In genomic region chr18:36051760-36052159, GRCh38 we compare ENCODE assay signal across 24 cellular contexts.
"Had no signal": no experiment of that assay in that cellular context is flagged by ENCODE, and none has a peak within 500 bp of the region (broad histone marks: within the 10 kb centered on the region; RNA-seq: fewer than 3 reads in every experiment).

No MANE protein-coding gene starts in this region.

- H3K36me3 ChIP-seq: ovary, right atrium auricular region, right lobe of liver, thyroid gland, transverse colon, upper lobe of left lung, vagina had no signal

- H3K4me1 ChIP-seq: stomach, testis, thyroid gland, transverse colon, upper lobe of left lung, vagina had no signal

- H3K27ac ChIP-seq: left ventricle myocardium inferior, ovary, right atrium auricular region, right lobe of liver, stomach, testis, thyroid gland, transverse colon, upper lobe of left lung, vagina had no signal

- H3K4me1 Mint-ChIP-seq: mesothelial cell of epicardium had no signal

- H3K4me2 ChIP-seq: smooth muscle cell had no signal

- H3K36me3 Mint-ChIP-seq: natural killer cell treated with Interleukin-12 subunit alpha and Interleukin-12 subunit beta and Interleukin-15 and Interleukin-18, amount 100 ng/mL, for 72 hours had no signal

- H3K27me3 Mint-ChIP-seq: naive B cell; natural killer cell treated with Interleukin-12 subunit alpha and Interleukin-12 subunit beta and Interleukin-15 and Interleukin-18, amount 100 ng/mL, for 72 hours; progenitor cell of endocrine pancreas; stimulated activated memory B cell treated with anti-CD40 and anti-IgM and Interleukin-4, amounts not matched to agents 10 μg/mL and 1 μg/mL and 100 μg/mL, for 72 hours had no signal

- H3K27me3 ChIP-seq: ovary, right atrium auricular region, right lobe of liver, stomach, testis, thyroid gland, transverse colon, upper lobe of left lung, vagina had no signal

- H3K4me3 ChIP-seq: left ventricle myocardium inferior, lung, ovary, right atrium auricular region, right lobe of liver, smooth muscle cell, stomach, testis, thyroid gland, transverse colon, upper lobe of left lung, vagina had no signal

- H3K27ac Mint-ChIP-seq: mesothelial cell of epicardium; progenitor cell of endocrine pancreas; stimulated activated memory B cell treated with anti-CD40 and anti-IgM and Interleukin-4, amounts not matched to agents 10 μg/mL and 1 μg/mL and 100 μg/mL, for 72 hours had no signal

- H3K9me3 Mint-ChIP-seq: natural killer cell treated with Interleukin-12 subunit alpha and Interleukin-12 subunit beta and Interleukin-15 and Interleukin-18, amount 100 ng/mL, for 72 hours; stimulated activated memory B cell treated with anti-CD40 and anti-IgM and Interleukin-4, amounts not matched to agents 10 μg/mL and 1 μg/mL and 100 μg/mL, for 72 hours had no signal

- H3K4me3 Mint-ChIP-seq: mesothelial cell of epicardium; natural killer cell treated with Interleukin-12 subunit alpha and Interleukin-12 subunit beta and Interleukin-15 and Interleukin-18, amount 100 ng/mL, for 72 hours; stimulated activated memory B cell treated with anti-CD40 and anti-IgM and Interleukin-4, amounts not matched to agents 10 μg/mL and 1 μg/mL and 100 μg/mL, for 72 hours had no signal

- ATAC-seq: natural killer cell treated with Interleukin-12 subunit alpha and Interleukin-12 subunit beta and Interleukin-15 and Interleukin-18, amount 100 ng/mL, for 72 hours; right lobe of liver; stimulated activated memory B cell treated with anti-CD40 and anti-IgM and Interleukin-4, amounts not matched to agents 10 μg/mL and 1 μg/mL and 100 μg/mL, for 72 hours had no signal

- H3K9me3 ChIP-seq: ovary, right lobe of liver, stomach, testis, thyroid gland, upper lobe of left lung, vagina had no signal

- DNase-seq: islet precursor cell; left ventricle myocardium inferior; mesendoderm; naive B cell; ovary; right lobe of liver; stimulated activated CD4-positive, alpha-beta T cell treated with anti-CD3 and anti-CD28 coated beads, Interleukin-1b, Interleukin-23, amount 100 ng/mL, for 48 hours; stimulated activated CD4-positive, alpha-beta T cell treated with anti-CD3 and anti-CD28 coated beads, Interleukin-2, amount 100 ng/mL, for 48 hours; stimulated activated CD4-positive, alpha-beta T cell treated with anti-CD3 and anti-CD28 coated beads, Interleukin-4, amount 100 ng/mL, for 4 hours; stimulated activated CD8-positive, alpha-beta memory T cell treated with anti-CD3 and anti-CD28 coated beads, Interleukin-4, amount 100 ng/mL, for 48 hours; stimulated activated naive CD4-positive, alpha-beta T cell treated with Interleukin-2 at 50 U/mL for 16 hours; stomach; testis; thyroid gland; transverse colon; upper lobe of left lung had no signal
